9 cellular contexts compared by ENCODE assay signal in genomic region chr1:93908394-93909145, GRCh38. TPM values are rescaled to one million over a fixed set of nuclear protein-coding genes. Genes with fewer than 3 reads are reported as not detected.
A peak's percentile ranks its signal among the peaks of the same experiment; 100 is the strongest.
DNase-seq lines count a peak whose midpoint lies in the region; ATAC-seq, FAIRE-seq and TF ChIP-seq lines count a peak whose summit lies in the region.
"Had no signal": no experiment of that assay in that cellular context is flagged by ENCODE, and none has a peak within 500 bp of the region (broad histone marks: within the 10 kb centered on the region; RNA-seq: fewer than 3 reads in every experiment).

No MANE protein-coding gene starts in this region.

- peak; percentile 20 to 76 (median 44) for DNase-seq in CD8-positive, alpha-beta T cell
- DNase-seq in T-helper 17 cell: peak; percentile 27 to 41 (median 35)
- peak; percentile 87 for DNase-seq in kidney
- peak in 3 of 4 experiments; percentile 9 to 29 (median 21) for DNase-seq in stimulated activated CD4-positive, alpha-beta T cell treated with anti-CD3 and anti-CD28 coated beads, Interleukin-1b, Interleukin-23, amount 100 ng/mL, for 24 hours (ENCODE audit: low read depth in 4 of 4, low spot score in 1 of 4)
- DNase-seq in SHP77 (lab: John Stamatoyannopoulos, UW): no peak

- FAIRE-seq in kidney (lab: Jason Lieb, UNC): no peak
- FAIRE-seq: endometrium had no signal

- H3K36me3 ChIP-seq in CD8-positive, alpha-beta T cell (ENCODE audit: insufficient read depth, low read length): no peaks in the 10 kb centered on the region
- H3K36me3 ChIP-seq in kidney (ENCODE audit: control insufficient read depth in 1 of 2, insufficient read depth in 2 of 2, low read length in 2 of 2): no peaks in the 10 kb centered on the region

- POLR2A ChIA-PET in CD8-positive, alpha-beta T cell (lab: Charles Lee): interaction anchor here (1.1 to 2.9 kb wide), 3 partner anchors 12 to 62 kb away, joined by 4 to 21 read pairs (median 20); partner anchors contain the start of gene DNTTIP2

- peak overlapping the region; percentile 72 for H3K27ac ChIP-seq in CD8-positive, alpha-beta T cell (ENCODE audit: low read depth, low read length)
- peak overlapping the region; percentile 68 to 78 for H3K27ac ChIP-seq in kidney (ENCODE audit: low read depth in 2 of 2, low read length in 2 of 2)

- no peaks in the 10 kb centered on the region for H3K27me3 Mint-ChIP-seq in CD8-positive, alpha-beta T cell (ENCODE audit: low read depth)
- H3K27me3 Mint-ChIP-seq in T-helper 17 cell (peaks cover 3% of the 10 kb centered on the region), brain (peaks cover 24% of the 10 kb centered on the region)

- no peaks in the 10 kb centered on the region for H3K9me3 ChIP-seq in CD8-positive, alpha-beta T cell (ENCODE audit: low read length)
- H3K9me3 ChIP-seq in T-helper 17 cell (ENCODE audit: control insufficient read depth, low read length, poor library complexity, severe bottlenecking) (no peaks in the 10 kb centered on the region), kidney (ENCODE audit: control insufficient read depth in 1 of 2, low read length in 2 of 2) (no peaks in the 10 kb centered on the region)

- TF ChIP-seq CTCF in CD8-positive, alpha-beta T cell (IDR thresholded peaks at IDR 0.05): no peak
- TF ChIP-seq CTCF in brain (conservative IDR thresholded peaks at IDR 0.05) (no peak), kidney (IDR thresholded peaks at IDR 0.05; ENCODE audit: borderline replicate concordance, extremely low read depth, insufficient read depth) (no peak)

- peak overlapping the region; percentile 88 for H3K4me3 Mint-ChIP-seq in CD8-positive, alpha-beta T cell
- H3K4me3 Mint-ChIP-seq in T-helper 17 cell: peak overlapping the region; percentile 94
- peak overlapping the region; percentile 87 to 100 (median 90) for H3K4me3 Mint-ChIP-seq in brain

- H3K4me1 Mint-ChIP-seq in CD8-positive, alpha-beta T cell (ENCODE audit: low read depth): peaks cover 45% of the 10 kb centered on the region
- H3K4me1 Mint-ChIP-seq in T-helper 17 cell (peaks cover 28% of the 10 kb centered on the region), brain (peaks cover 32% of the 10 kb centered on the region)

- H3K27me3 ChIP-seq in CD8-positive, alpha-beta T cell (ENCODE audit: insufficient read depth, low read length): no peaks in the 10 kb centered on the region

- peak; percentile 49 for ATAC-seq in CD8-positive, alpha-beta T cell
- ATAC-seq in GM19452 (IDR thresholded peaks at IDR 0.05; ENCODE audit: unreplicated experiment) (peak; percentile 41), HG03520 (IDR thresholded peaks at IDR 0.05; ENCODE audit: unreplicated experiment) (peak; percentile 34), T-helper 17 cell (peak; percentile 55)

- peak overlapping the region; percentile 88 for H3K27ac Mint-ChIP-seq in CD8-positive, alpha-beta T cell
- H3K27ac Mint-ChIP-seq in T-helper 17 cell: peak overlapping the region; percentile 91
- peak overlapping the region; percentile 69 to 89 (median 80) for H3K27ac Mint-ChIP-seq in brain

- peaks cover 3% of the 10 kb centered on the region for H3K36me3 Mint-ChIP-seq in CD8-positive, alpha-beta T cell
- H3K36me3 Mint-ChIP-seq in T-helper 17 cell (ENCODE audit: low read depth): peaks cover 2% of the 10 kb centered on the region
- no peaks in the 10 kb centered on the region for H3K36me3 Mint-ChIP-seq in brain

- CTCF ChIA-PET in CD8-positive, alpha-beta T cell (lab: Charles Lee): interaction anchor here (0.8 to 1.8 kb wide), 10 partner anchors 8 to 555 kb away, joined by 3 to 17 read pairs (median 5); partner anchors contain the start of gene DNTTIP2

- peak overlapping the region; percentile 62 to 85 for H3K9ac ChIP-seq in kidney (ENCODE audit: low read length in 2 of 2)

- intact Hi-C loops in CD8-positive, alpha-beta T cell (cut with DNase I, micrococcal nuclease): loop anchor here (1.0 to 10.0 kb wide), 11 partner anchors 29 to 1074 kb away; partner anchors contain the start of genes ABCD3 (in 2 of the 2), CCDC18 (in 2 of the 2), DNTTIP2 (in 2 of the 2) and DR1 (in 2 of the 2)
- intact Hi-C loops in kidney (cut with DNase I): no loop called here

- H3K4me1 ChIP-seq in CD8-positive, alpha-beta T cell (ENCODE audit: insufficient read depth, low read length): peaks cover 12% of the 10 kb centered on the region
- H3K4me1 ChIP-seq in kidney (ENCODE audit: control insufficient read depth in 1 of 2, insufficient read depth in 1 of 2, low read depth in 1 of 2, low read length in 2 of 2): peaks cover 9 to 11% of the 10 kb centered on the region in 2 donors

- H3K4me3 ChIP-seq in CD8-positive, alpha-beta T cell (ENCODE audit: low read depth, low read length): peak overlapping the region; percentile 62
- peak overlapping the region; percentile 79 to 91 for H3K4me3 ChIP-seq in kidney (ENCODE audit: low read length in 2 of 2)

- H3K9me3 Mint-ChIP-seq in CD8-positive, alpha-beta T cell: no peaks in the 10 kb centered on the region
- peaks cover 6 to 19% (median 11%) of the 10 kb centered on the region in 5 experiments for H3K9me3 Mint-ChIP-seq in brain

RNA-seq across cellular contexts. Expression of gene GCLM, which starts 0.7 kb away (rescaled TPM):
- 1 to 10 TPM; 6.4 to 6.8 TPM for total RNA-seq in CD8-positive, alpha-beta T cell
- total RNA-seq in T-helper 17 cell (10 to 100 TPM; 11.1 to 12.8 TPM), kidney (14.7 TPM)
- polyA plus RNA-seq in brain (ENCODE audit: insufficient read depth, low read depth, low replicate concordance) (9.3 TPM), kidney (ENCODE audit: insufficient read depth, low read depth, low replicate concordance) (14.7 TPM)

RNA-seq across cellular contexts. Expression of gene DNTTIP2, which starts 29.6 kb away (rescaled TPM):
- 100 to 1,000 TPM; 126 to 130 TPM for total RNA-seq in CD8-positive, alpha-beta T cell
- 10 to 100 TPM; 70.4 to 74.5 TPM for total RNA-seq in T-helper 17 cell
- polyA plus RNA-seq in brain (ENCODE audit: insufficient read depth, low read depth, low replicate concordance): 12.7 TPM
- total RNA-seq in kidney: 48.4 TPM
- polyA plus RNA-seq in kidney (ENCODE audit: insufficient read depth, low read depth, low replicate concordance): 47.3 TPM

Comparison
In these comparisons a context has a peak if more than half of its experiments do, and no peak if none do; other contexts are left out.
1. DNase-seq: peak in CD8-positive, alpha-beta T cell (7 of 7), T-helper 17 cell (3 of 3), kidney (single experiment) and stimulated activated CD4-positive, alpha-beta T cell treated with anti-CD3 and anti-CD28 coated beads, Interleukin-1b, Interleukin-23, amount 100 ng/mL, for 24 hours (3 of 4); none in SHP77 (0 of 2).
2. Peak in every context shown above with its lines, with median percentiles within 50 percentile points of each other: ATAC-seq, H3K27ac Mint-ChIP-seq and H3K4me3 Mint-ChIP-seq.